12 cellular contexts compared by ENCODE assay signal in the genomic region with DNA sequence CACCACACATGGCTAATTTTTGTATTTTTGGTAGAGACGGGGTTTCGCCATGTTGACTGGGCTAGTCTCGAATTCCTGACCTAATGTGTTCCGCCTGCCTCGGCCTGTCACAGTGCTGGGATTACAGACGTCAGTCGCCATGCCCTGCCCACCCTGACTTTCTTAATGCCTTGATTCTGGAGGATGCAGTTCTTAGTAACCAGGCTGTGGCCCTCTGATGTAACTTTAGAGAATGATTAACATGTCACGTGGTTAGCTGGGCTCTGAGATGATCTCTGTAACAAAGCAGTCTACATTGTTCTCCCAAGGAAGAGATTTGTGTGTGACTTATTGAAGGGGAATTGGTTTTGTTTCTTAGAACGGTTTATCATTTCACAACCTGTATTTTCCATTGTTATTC. TPM values are rescaled to one million over a fixed set of nuclear protein-coding genes. Genes with fewer than 3 reads are reported as not detected.
DNase-seq lines count a peak whose midpoint lies in the region; ATAC-seq and TF ChIP-seq lines count a peak whose summit lies in the region.
"Had no signal": no experiment of that assay in that cellular context is flagged by ENCODE, and none has a peak within 500 bp of the region (broad histone marks: within the 10 kb centered on the region; RNA-seq: fewer than 3 reads in every experiment).

No MANE protein-coding gene starts in this region.

- no peak overlapping the region for H3K14ac ChIP-seq in neuronal stem cell (ENCODE audit: low read length)

- no peak overlapping the region for H2BK12ac ChIP-seq in neuronal stem cell (ENCODE audit: low read length)

- no peaks in the 10 kb centered on the region for H3K79me1 ChIP-seq in neuronal stem cell (ENCODE audit: low read depth, low read length)

- peaks cover 9 to 10% of the 10 kb centered on the region in 2 donors for H3K4me1 ChIP-seq in neuronal stem cell (ENCODE audit: control insufficient read depth in 2 of 2, insufficient read depth in 1 of 2, low read depth in 1 of 2, low read length in 2 of 2)

- H3K27me3 ChIP-seq in dorsolateral prefrontal cortex (no peaks in the 10 kb centered on the region), neuronal stem cell (ENCODE audit: control insufficient read depth in 3 of 3, insufficient read depth in 3 of 3, low read depth in 1 of 3, low read length in 3 of 3) (no peaks in the 10 kb centered on the region)

- no peaks in the 10 kb centered on the region for H3K9me3 Mint-ChIP-seq in osteocyte (ENCODE audit: unreplicated experiment)
- no peaks in the 10 kb centered on the region for H3K9me3 Mint-ChIP-seq in activated CD8-positive, alpha-beta T cell treated with anti-CD3 and anti-CD28 coated beads, Interleukin-2, amount 10 ng/mL, durations not matched to agents 7 days and 5 days (ENCODE audit: insufficient read depth)
- H3K9me3 Mint-ChIP-seq: mesothelial cell of epicardium; stimulated activated naive CD8-positive, alpha-beta T cell treated with anti-CD3 and anti-CD28 coated beads, Interleukin-15, Interleukin-2, amounts not matched to agents 100 ng/mL and 50 ng/mL, for 24 hours had no signal

- H3K4me3 Mint-ChIP-seq in osteocyte (ENCODE audit: unreplicated experiment), result no peak overlapping the region
- no peak overlapping the region for H3K4me3 Mint-ChIP-seq in activated CD8-positive, alpha-beta T cell treated with anti-CD3 and anti-CD28 coated beads, Interleukin-2, amount 10 ng/mL, durations not matched to agents 7 days and 5 days
- H3K4me3 Mint-ChIP-seq: mesothelial cell of epicardium; stimulated activated naive CD8-positive, alpha-beta T cell treated with anti-CD3 and anti-CD28 coated beads, Interleukin-15, Interleukin-2, amounts not matched to agents 100 ng/mL and 50 ng/mL, for 24 hours had no signal

- DNase-seq in dorsolateral prefrontal cortex (peak in 1 of 10 donors; percentile 23), neuronal stem cell (ENCODE audit: low spot score) (no peak), epidermal melanocyte (ENCODE audit: insufficient read length, low spot score) (no peak), osteocyte (ENCODE audit: extremely low spot score, unreplicated experiment) (no peak)
- no peak for DNase-seq in activated CD8-positive, alpha-beta T cell treated with anti-CD3 and anti-CD28 coated beads, Interleukin-2, amount 10 ng/mL, durations not matched to agents 7 days and 5 days
- DNase-seq: NCI-H2029 had no signal

- no peaks in the 10 kb centered on the region for H3K36me3 ChIP-seq in neuronal stem cell (replicated peaks in 1 of 2; ENCODE audit: control insufficient read depth in 2 of 2, insufficient read depth in 2 of 2, low read length in 2 of 2)

- H3K9ac ChIP-seq in neuronal stem cell (ENCODE audit: low read depth, low read length, poor library complexity), result no peak overlapping the region

- TF ChIP-seq CTCF in dorsolateral prefrontal cortex (IDR thresholded peaks at IDR 0.05 in 54 of 56, conservative IDR thresholded peaks at IDR 0.05 in 2 of 56; ENCODE audit: low read depth in 1 of 56, partially characterized antibody in 56 of 56) (peak in 1 of 56 donors; percentile 16), osteocyte (IDR thresholded peaks at IDR 0.05) (no peak)

- no peak overlapping the region for H3K4ac ChIP-seq in neuronal stem cell (ENCODE audit: low read length)

- WGBS in neuronal stem cell (ENCODE audit: extremely low coverage in 2 of 2, insufficient read length in 2 of 2, insufficient replicate concordance in 1 of 2), 2 donors, result no CpG with 5 or more reads among the region's 9 CpGs

- H3K27ac Mint-ChIP-seq in osteocyte (ENCODE audit: unreplicated experiment), result no peak overlapping the region
- no peak overlapping the region for H3K27ac Mint-ChIP-seq in activated CD8-positive, alpha-beta T cell treated with anti-CD3 and anti-CD28 coated beads, Interleukin-2, amount 10 ng/mL, durations not matched to agents 7 days and 5 days
- H3K27ac Mint-ChIP-seq: mesothelial cell of epicardium; stimulated activated naive CD8-positive, alpha-beta T cell treated with anti-CD3 and anti-CD28 coated beads, Interleukin-15, Interleukin-2, amounts not matched to agents 100 ng/mL and 50 ng/mL, for 24 hours had no signal

- H2BK120ac ChIP-seq in neuronal stem cell (ENCODE audit: low read depth, low read length), result no peak overlapping the region

- H2BK15ac ChIP-seq in neuronal stem cell (ENCODE audit: low read length), result no peak overlapping the region

- H3K36me3 Mint-ChIP-seq in osteocyte (ENCODE audit: unreplicated experiment), result no peaks in the 10 kb centered on the region
- no peaks in the 10 kb centered on the region for H3K36me3 Mint-ChIP-seq in activated CD8-positive, alpha-beta T cell treated with anti-CD3 and anti-CD28 coated beads, Interleukin-2, amount 10 ng/mL, durations not matched to agents 7 days and 5 days (ENCODE audit: low read depth)
- H3K36me3 Mint-ChIP-seq: mesothelial cell of epicardium had no signal

- no peaks in the 10 kb centered on the region for H3K9me3 ChIP-seq in neuronal stem cell (replicated peaks in 1 of 2; ENCODE audit: control insufficient read depth in 2 of 2, insufficient read depth in 1 of 2, low read depth in 1 of 2, low read length in 2 of 2)

- H3K4me3 ChIP-seq in dorsolateral prefrontal cortex (peak overlapping the region in 4 of 59 donors; percentile 6 to 27 (median 12)), neuronal stem cell (ENCODE audit: low read length in 2 of 2) (no peak overlapping the region)

- H3K27me3 Mint-ChIP-seq in osteocyte (ENCODE audit: unreplicated experiment), result peaks cover 3% of the 10 kb centered on the region
- no peaks in the 10 kb centered on the region for H3K27me3 Mint-ChIP-seq in activated CD8-positive, alpha-beta T cell treated with anti-CD3 and anti-CD28 coated beads, Interleukin-2, amount 10 ng/mL, durations not matched to agents 7 days and 5 days (ENCODE audit: low read depth)
- H3K27me3 Mint-ChIP-seq: stimulated activated naive CD8-positive, alpha-beta T cell treated with anti-CD3 and anti-CD28 coated beads, Interleukin-15, Interleukin-2, amounts not matched to agents 100 ng/mL and 50 ng/mL, for 24 hours had no signal

- intact Hi-C loops in dorsolateral prefrontal cortex (cut with DNase I), result no loop called here

- H3K4me2 ChIP-seq in neuronal stem cell (ENCODE audit: insufficient read depth, low read length, poor library complexity, severe bottlenecking), result no peak overlapping the region

- peak overlapping the region; percentile 28 for H2AFZ ChIP-seq in neuronal stem cell (ENCODE audit: low read length)

- peak; percentile 60 for ATAC-seq in GM19023 (IDR thresholded peaks at IDR 0.05; ENCODE audit: unreplicated experiment)
- peak; percentile 72 for ATAC-seq in HG03432 (IDR thresholded peaks at IDR 0.05; ENCODE audit: unreplicated experiment)
- ATAC-seq in HG02642 (IDR thresholded peaks at IDR 0.05; ENCODE audit: poor library complexity, unreplicated experiment), result no peak
- ATAC-seq in activated CD8-positive, alpha-beta T cell treated with anti-CD3 and anti-CD28 coated beads, Interleukin-2, amount 10 ng/mL, durations not matched to agents 7 days and 5 days, result no peak
- ATAC-seq: Right ventricle myocardium inferior had no signal

- H2AK5ac ChIP-seq in neuronal stem cell (ENCODE audit: low read depth, low read length), result no peak overlapping the region

- POLR2A ChIA-PET in activated CD8-positive, alpha-beta T cell treated with anti-CD3 and anti-CD28 coated beads, Interleukin-2, amount 10 ng/mL, durations not matched to agents 7 days and 5 days (lab: Charles Lee), result no interaction called here

- H3K4me1 Mint-ChIP-seq in osteocyte (ENCODE audit: unreplicated experiment), result no peaks in the 10 kb centered on the region
- no peaks in the 10 kb centered on the region for H3K4me1 Mint-ChIP-seq in activated CD8-positive, alpha-beta T cell treated with anti-CD3 and anti-CD28 coated beads, Interleukin-2, amount 10 ng/mL, durations not matched to agents 7 days and 5 days (ENCODE audit: low read depth)
- H3K4me1 Mint-ChIP-seq: mesothelial cell of epicardium had no signal

- H4K8ac ChIP-seq in neuronal stem cell (ENCODE audit: low read depth, low read length), result no peak overlapping the region

- no peak overlapping the region for H3K23ac ChIP-seq in neuronal stem cell (ENCODE audit: low read depth, low read length, poor library complexity)

- peak overlapping the region; percentile 70 for H3K18ac ChIP-seq in neuronal stem cell (ENCODE audit: low read length)

- H4K91ac ChIP-seq in neuronal stem cell (ENCODE audit: low read depth, low read length, poor library complexity), result no peak overlapping the region

- CTCF ChIA-PET in activated CD8-positive, alpha-beta T cell treated with anti-CD3 and anti-CD28 coated beads, Interleukin-2, amount 10 ng/mL, durations not matched to agents 7 days and 5 days (lab: Charles Lee), result no interaction called here

- H3K27ac ChIP-seq in dorsolateral prefrontal cortex (peak overlapping the region in 56 of 59 donors; percentile 0 to 92 (median 76)), neuronal stem cell (replicated peaks; ENCODE audit: low read length) (no peak overlapping the region)

- H2BK5ac ChIP-seq in neuronal stem cell (ENCODE audit: low read length), result no peak overlapping the region

RNA-seq across cellular contexts. Expression of a gene that starts 30.6 kb away (rescaled TPM):
- total RNA-seq in dorsolateral prefrontal cortex, result 100 to 1,000 TPM; 454 to 846 (median 697) TPM
- polyA plus RNA-seq in neuronal stem cell (2013, experiment 1 of 2), result 11.4 TPM
- 11.6 TPM for polyA plus RNA-seq in neuronal stem cell (2013, experiment 2 of 2)
- 17.2 and 20.8 TPM in 2 replicates for total RNA-seq in osteocyte
- total RNA-seq in activated CD8-positive, alpha-beta T cell treated with anti-CD3 and anti-CD28 coated beads, Interleukin-2, amount 10 ng/mL, durations not matched to agents 7 days and 5 days, result 1 to 10 TPM in 1 of 2 experiments, under 1 TPM in 1; 0.47 to 1.5 TPM

Comparison
In these comparisons a context has a peak if more than half of its experiments do, and no peak if none do; other contexts are left out.
1. ATAC-seq: peak in GM19023 (single experiment) and HG03432 (single experiment); none in HG02642 (single experiment) and activated CD8-positive, alpha-beta T cell treated with anti-CD3 and anti-CD28 coated beads, Interleukin-2, amount 10 ng/mL, durations not matched to agents 7 days and 5 days (single experiment).
2. RNA of a gene that starts 30.6 kb away (total RNA-seq): 454 to 846 TPM in dorsolateral prefrontal cortex; 17.2 to 20.8 TPM in osteocyte and 0.47 to 1.5 TPM in activated CD8-positive, alpha-beta T cell treated with anti-CD3 and anti-CD28 coated beads, Interleukin-2, amount 10 ng/mL, durations not matched to agents 7 days and 5 days; every median in the first group is over 10 times any median in the second.